In genomic region chr3:69370156-69370944, GRCh38 we compare ENCODE assay signal across 9 cellular contexts. TPM values are rescaled to one million over a fixed set of nuclear protein-coding genes. Genes with fewer than 3 reads are reported as not detected.
DNase-seq lines count a peak whose midpoint lies in the region; ATAC-seq and TF ChIP-seq lines count a peak whose summit lies in the region.
"Had no signal": no experiment of that assay in that cellular context is flagged by ENCODE, and none has a peak within 500 bp of the region (broad histone marks: within the 10 kb centered on the region; RNA-seq: fewer than 3 reads in every experiment).

No MANE protein-coding gene starts in this region.

- H3K36me3 ChIP-seq in gastroesophageal sphincter: no peaks in the 10 kb centered on the region
- H3K36me3 ChIP-seq in sigmoid colon: no peaks in the 10 kb centered on the region
- H3K36me3 ChIP-seq: uterus had no signal

- DNase-seq in Daoy (ENCODE audit: low read depth) (peak; percentile 41), T-helper 17 cell (no peak), sigmoid colon (peak; percentile 84), T-helper 9 cell (no peak)

- ATAC-seq in T-helper 17 cell (peak; percentile 40), gastroesophageal sphincter (peak; percentile 69), HG03175 (IDR thresholded peaks at IDR 0.05; ENCODE audit: unreplicated experiment) (no peak), GM18870 (IDR thresholded peaks at IDR 0.05; ENCODE audit: unreplicated experiment) (no peak)
- ATAC-seq in activated T-helper 17 cell treated with anti-CD3 and anti-CD28 coated beads, Interleukin-2, amount 50 U/mL, for 72 hours (replicated peaks): no peak

- 65 to 72% methylated on average over 12 to 14 of the region's 17 CpGs for WGBS in gastroesophageal sphincter (ENCODE audit: low coverage in 1 of 2), 2 donors
- WGBS in sigmoid colon, 2 donors: 25 to 41% methylated on average over 17 of the region's 17 CpGs

- intact Hi-C loops in sigmoid colon (cut with DNase I): no loop called here

- H3K27me3 ChIP-seq in gastroesophageal sphincter (no peaks in the 10 kb centered on the region), sigmoid colon (no peaks in the 10 kb centered on the region)
- H3K27me3 ChIP-seq: uterus had no signal

- no peaks in the 10 kb centered on the region for H3K9me3 Mint-ChIP-seq in activated T-helper 17 cell treated with anti-CD3 and anti-CD28 coated beads, Interleukin-2, amount 50 U/mL, for 72 hours

- H3K4me3 Mint-ChIP-seq in T-helper 17 cell: no peak overlapping the region
- H3K4me3 Mint-ChIP-seq in activated T-helper 17 cell treated with anti-CD3 and anti-CD28 coated beads, Interleukin-2, amount 50 U/mL, for 72 hours: no peak overlapping the region

- TF ChIP-seq CTCF in gastroesophageal sphincter (IDR thresholded peaks at IDR 0.05) (no peak), sigmoid colon (IDR thresholded peaks at IDR 0.05) (no peak)

- H3K9me3 ChIP-seq in T-helper 17 cell (ENCODE audit: control insufficient read depth, low read length, poor library complexity, severe bottlenecking) (no peaks in the 10 kb centered on the region), gastroesophageal sphincter (no peaks in the 10 kb centered on the region), sigmoid colon (no peaks in the 10 kb centered on the region)
- H3K9me3 ChIP-seq: uterus had no signal

- no peak for TF ChIP-seq POLR2A in gastroesophageal sphincter (IDR thresholded peaks at IDR 0.05)
- no peak for TF ChIP-seq POLR2A in sigmoid colon (IDR thresholded peaks at IDR 0.05)

- H3K4me1 ChIP-seq in gastroesophageal sphincter (no peaks in the 10 kb centered on the region), sigmoid colon (no peaks in the 10 kb centered on the region)
- H3K4me1 ChIP-seq: uterus had no signal

- no peak overlapping the region for H3K27ac Mint-ChIP-seq in T-helper 17 cell
- H3K27ac Mint-ChIP-seq in activated T-helper 17 cell treated with anti-CD3 and anti-CD28 coated beads, Interleukin-2, amount 50 U/mL, for 72 hours: no peak overlapping the region

- H3K27me3 Mint-ChIP-seq in T-helper 17 cell: peaks cover 17% of the 10 kb centered on the region
- no peaks in the 10 kb centered on the region for H3K27me3 Mint-ChIP-seq in activated T-helper 17 cell treated with anti-CD3 and anti-CD28 coated beads, Interleukin-2, amount 50 U/mL, for 72 hours

- H3K4me3 ChIP-seq in gastroesophageal sphincter: no peak overlapping the region
- H3K4me3 ChIP-seq in sigmoid colon: no peak overlapping the region
- H3K4me3 ChIP-seq: uterus had no signal

- TF ChIP-seq EP300 in gastroesophageal sphincter (IDR thresholded peaks at IDR 0.05): no peak
- no peak for TF ChIP-seq EP300 in sigmoid colon (IDR thresholded peaks at IDR 0.05)

- peaks cover 16% of the 10 kb centered on the region for H3K4me1 Mint-ChIP-seq in T-helper 17 cell
- peaks cover 12% of the 10 kb centered on the region for H3K4me1 Mint-ChIP-seq in activated T-helper 17 cell treated with anti-CD3 and anti-CD28 coated beads, Interleukin-2, amount 50 U/mL, for 72 hours

- H3K36me3 Mint-ChIP-seq in T-helper 17 cell (ENCODE audit: low read depth): no peaks in the 10 kb centered on the region
- no peaks in the 10 kb centered on the region for H3K36me3 Mint-ChIP-seq in activated T-helper 17 cell treated with anti-CD3 and anti-CD28 coated beads, Interleukin-2, amount 50 U/mL, for 72 hours (ENCODE audit: low read depth)

- H3K27ac ChIP-seq in gastroesophageal sphincter (peak overlapping the region in 3 of 4 donors; percentile 10 to 42 (median 38)), sigmoid colon (peak overlapping the region in 2 of 4 donors; percentile 28 to 34)

RNA-seq across cellular contexts. Expression of gene FRMD4B, which starts 15.5 kb away (rescaled TPM):
- 1.7 and 1.8 TPM in 2 replicates for total RNA-seq in Daoy (2014; rRNA removed; shearing (Covaris generic))
- total RNA-seq in T-helper 17 cell (10 to 100 TPM; 25.6 to 36.6 TPM), gastroesophageal sphincter (10 to 100 TPM in 3 of 4 donors, 1 to 10 TPM in 1; 7.1 to 22.3 (median 19.8) TPM), sigmoid colon (10 to 100 TPM; 11.5 to 16.6 (median 14.3) TPM)
- 10 to 100 TPM in 2 of 3 donors, 1 to 10 TPM in 1; 8.2 to 21.5 (median 13.2) TPM for polyA plus RNA-seq in sigmoid colon
- 10 to 100 TPM; 16.6 to 49.0 TPM for total RNA-seq in activated T-helper 17 cell treated with anti-CD3 and anti-CD28 coated beads, Interleukin-2, amount 50 U/mL, for 72 hours

Comparison
In these comparisons a context has a peak if more than half of its experiments do, and no peak if none do; other contexts are left out.
1. DNase-seq: peak in Daoy (single experiment) and sigmoid colon (single experiment); none in T-helper 17 cell (0 of 3) and T-helper 9 cell (single experiment).
2. ATAC-seq: peak in T-helper 17 cell (single experiment) and gastroesophageal sphincter (single experiment); none in HG03175 (single experiment), activated T-helper 17 cell treated with anti-CD3 and anti-CD28 coated beads, Interleukin-2, amount 50 U/mL, for 72 hours (single experiment) and GM18870 (single experiment).